ENCODE assay signal across 28 cellular contexts in the genomic region with DNA sequence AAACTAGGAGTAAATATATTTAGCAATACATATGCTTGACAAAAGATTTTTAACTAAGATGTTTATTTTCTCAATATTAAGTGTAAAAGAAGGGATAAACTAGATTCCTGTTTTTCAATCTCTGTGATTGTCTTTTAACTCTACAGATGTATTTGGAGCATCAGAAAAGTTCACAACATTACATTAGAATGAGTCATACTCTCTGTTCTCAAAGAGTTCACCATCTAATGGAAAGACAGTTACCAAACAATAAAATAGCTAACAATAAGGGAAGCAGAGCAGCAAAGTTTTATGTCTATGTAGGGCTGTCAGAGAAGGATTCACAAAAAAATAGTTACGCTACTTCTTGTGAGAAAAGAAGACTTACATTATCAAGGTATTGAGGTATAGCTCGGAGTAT.
A peak's percentile ranks its signal among the peaks of the same experiment; 100 is the strongest.
DNase-seq lines count a peak whose midpoint lies in the region; ATAC-seq, FAIRE-seq and TF ChIP-seq lines count a peak whose summit lies in the region.
"Had no signal": no experiment of that assay in that cellular context is flagged by ENCODE, and none has a peak within 500 bp of the region (broad histone marks: within the 10 kb centered on the region; RNA-seq: fewer than 3 reads in every experiment).

No MANE protein-coding gene starts in this region.

- H3K4me3 ChIP-seq in bronchial epithelial cell (ENCODE audit: low read depth, low read length) (no peak overlapping the region), right lobe of liver (no peak overlapping the region), esophagus squamous epithelium (no peak overlapping the region)
- H3K4me3 ChIP-seq: heart right ventricle, vagina had no signal

- H3K36me3 ChIP-seq in bronchial epithelial cell (ENCODE audit: control insufficient read depth, insufficient read depth, low read length) (no peaks in the 10 kb centered on the region), right lobe of liver (no peaks in the 10 kb centered on the region), esophagus squamous epithelium (no peaks in the 10 kb centered on the region)
- H3K36me3 ChIP-seq: heart right ventricle, vagina had no signal

- H3K27ac ChIP-seq in right lobe of liver (no peak overlapping the region), esophagus squamous epithelium (no peak overlapping the region)
- H3K27ac ChIP-seq: 22Rv1, epithelial cell of prostate, heart right ventricle, vagina had no signal

- DNase-seq in A172 (ENCODE audit: low spot score): peak; percentile 15
- DNase-seq in M059J (ENCODE audit: low read depth): peak; percentile 5
- DNase-seq in bronchial epithelial cell (ENCODE audit: low read depth): peak; percentile 37
- peak; percentile 27 for DNase-seq in iris pigment epithelial cell (ENCODE audit: low read depth)
- DNase-seq in right lobe of liver: no peak
- no peak for DNase-seq in NCI-H510A (lab: John Stamatoyannopoulos, UW)
- DNase-seq in esophagus squamous epithelium (lab: John Stamatoyannopoulos, UW): no peak
- DNase-seq: activated CD4-positive, CD25-positive, alpha-beta regulatory T cell treated with anti-CD3 and anti-CD28 coated beads, Interleukin-2, amount 50 U/mL, for 72 hours; activated CD8-positive, alpha-beta T cell treated with anti-CD3 and anti-CD28 coated beads for 36 hours; activated T-cell treated with anti-CD3 and anti-CD28 coated beads for 4 hours; anterior cingulate cortex; CD4-positive, CD25-positive, alpha-beta regulatory T cell; heart right ventricle; IMR-90; NCI-H1092; NCI-H187; NCI-H2171; NCI-H524 treated with DMSO at 0.1 percent for 48 hours; NK-92 treated with Interleukin-12 subunit alpha and Interleukin-12 subunit beta, amount 100 ng/mL, for 24 hours; T-helper 1 cell had no signal

- H3K27me3 ChIP-seq in bronchial epithelial cell (ENCODE audit: control insufficient read depth, insufficient read depth, low read length) (no peaks in the 10 kb centered on the region), right lobe of liver (no peaks in the 10 kb centered on the region), esophagus squamous epithelium (no peaks in the 10 kb centered on the region)
- H3K27me3 ChIP-seq: vagina had no signal

- H3K4me1 ChIP-seq in right lobe of liver (no peaks in the 10 kb centered on the region), esophagus squamous epithelium (no peaks in the 10 kb centered on the region)
- H3K4me1 ChIP-seq: heart right ventricle, vagina had no signal

- no peak for TF ChIP-seq CTCF in bronchial epithelial cell (IDR thresholded peaks at IDR 0.05; ENCODE audit: insufficient read depth, low read length, severe bottlenecking)
- TF ChIP-seq CTCF in right lobe of liver (IDR thresholded peaks at IDR 0.05): no peak
- no peak for TF ChIP-seq CTCF in esophagus squamous epithelium (IDR thresholded peaks at IDR 0.05)

- intact Hi-C loops in right lobe of liver (cut with DNase I) (no loop called here), esophagus squamous epithelium (cut with DNase I) (no loop called here)

- no peak for TF ChIP-seq POLR2A in right lobe of liver (IDR thresholded peaks at IDR 0.05)
- no peak for TF ChIP-seq POLR2A in esophagus squamous epithelium (IDR thresholded peaks at IDR 0.05)

- no peak for ATAC-seq in right lobe of liver
- ATAC-seq in GM18868 (IDR thresholded peaks at IDR 0.05; ENCODE audit: unreplicated experiment): no peak
- ATAC-seq: activated CD8-positive, alpha-beta T cell treated with anti-CD3 and anti-CD28 coated beads for 36 hours; activated naive CD4-positive, alpha-beta T cell treated with anti-CD3 and anti-CD28 coated beads, Interleukin-2, amount 50 U/mL, for 72 hours; heart right ventricle had no signal

- 65% methylated on average over 2 of the region's 2 CpGs for WGBS in right lobe of liver (ENCODE audit: insufficient coverage, low coverage, low lambda C conversion rate, missing lambda C conversion rate)
- 82 to 91% methylated on average over 2 of the region's 2 CpGs for WGBS in esophagus squamous epithelium, 2 donors

- H3K9me3 ChIP-seq in right lobe of liver: no peaks in the 10 kb centered on the region
- H3K9me3 ChIP-seq in esophagus squamous epithelium: no peaks in the 10 kb centered on the region
- H3K9me3 ChIP-seq: heart right ventricle, vagina had no signal

- FAIRE-seq in bronchial epithelial cell (lab: Jason Lieb, UNC): no peak
- FAIRE-seq: G401.6, H54, TTC549 had no signal

Comparison
In these comparisons a context has a peak if more than half of its experiments do, and no peak if none do; other contexts are left out.
1. DNase-seq: peak in A172 (single experiment), M059J (single experiment), bronchial epithelial cell (single experiment) and iris pigment epithelial cell (single experiment); none in right lobe of liver (0 of 3), NCI-H510A (single experiment) and esophagus squamous epithelium (single experiment).